In genomic region chr6:29884261-29884660, GRCh38 we compare ENCODE assay signal across 11 cellular contexts. TPM values are rescaled to one million over a fixed set of nuclear protein-coding genes. Genes with fewer than 3 reads are reported as not detected.
"Had no signal": no experiment of that assay in that cellular context is flagged by ENCODE, and none has a peak within 500 bp of the region (broad histone marks: within the 10 kb centered on the region; RNA-seq: fewer than 3 reads in every experiment).

No MANE protein-coding gene starts in this region.

- H2AFZ ChIP-seq: GM23248 had no signal

- H3K9ac ChIP-seq: GM23248 had no signal

- H3K27ac ChIP-seq: GM23248, HL-60 had no signal

- H3K4me3 ChIP-seq: GM23248, HAP-1 had no signal

- H3K9me3 ChIP-seq: HAP-1 had no signal

- H3K4me1 ChIP-seq: HAP-1 had no signal

- ATAC-seq: HCT116 had no signal

- DNase-seq: GM23248, GOT3, H7, HFFc6, IMR-90, KBM-7 had no signal

- H3K36me3 ChIP-seq: HAP-1 had no signal

RNA-seq across cellular contexts. Expression of gene HLA-G, which starts 56.6 kb away (rescaled TPM):
- total RNA-seq: GM23248, H4, HT1080, IMR-90 had no signal
- polyA plus RNA-seq: IMR-90 had no signal
